ENCODE assay signal across 17 cellular contexts in genomic region chr15:68635142-68635541, GRCh38. TPM values are rescaled to one million over a fixed set of nuclear protein-coding genes. Genes with fewer than 3 reads are reported as not detected.
DNase-seq lines count a peak whose midpoint lies in the region; ATAC-seq and TF ChIP-seq lines count a peak whose summit lies in the region.
"Had no signal": no experiment of that assay in that cellular context is flagged by ENCODE, and none has a peak within 500 bp of the region (broad histone marks: within the 10 kb centered on the region; RNA-seq: fewer than 3 reads in every experiment).

No MANE protein-coding gene starts in this region.

- TF ChIP-seq CTCF in upper lobe of right lung (IDR thresholded peaks at IDR 0.05), result no peak

- DNase-seq in DMS 273 (lab: John Stamatoyannopoulos, UW; ENCODE audit: unreplicated experiment), result peak; percentile 26
- no peak for DNase-seq in DMS 273 treated with DMSO at 0.1 percent for 48 hours (lab: John Stamatoyannopoulos, UW)
- DNase-seq in cerebellar cortex (ENCODE audit: low spot score), result peak; percentile 99
- peak; percentile 87 for DNase-seq in medulla oblongata (ENCODE audit: extremely low spot score)
- no peak for DNase-seq in upper lobe of right lung
- DNase-seq in NCI-H1417 treated with DMSO at 0.1 percent for 48 hours (lab: John Stamatoyannopoulos, UW), result no peak
- no peak for DNase-seq in effector CD8-positive, alpha-beta T cell (lab: John Stamatoyannopoulos, UW)
- DNase-seq: adrenal gland; foreskin melanocyte; naive thymus-derived CD4-positive, alpha-beta T cell; NCI-H1436; NCI-H774 had no signal

- H3K4me3 ChIP-seq in upper lobe of right lung, result no peak overlapping the region
- H3K4me3 ChIP-seq: adrenal gland, SJSA1, skin epidermis had no signal

- H3K4me1 ChIP-seq in upper lobe of right lung, result peaks cover 38% of the 10 kb centered on the region
- H3K4me1 ChIP-seq: SJSA1 had no signal

- no peaks in the 10 kb centered on the region for H3K36me3 ChIP-seq in upper lobe of right lung
- H3K36me3 ChIP-seq: adrenal gland, SJSA1 had no signal

- ATAC-seq in upper lobe of right lung (no peak), HG02884 (IDR thresholded peaks at IDR 0.05; ENCODE audit: unreplicated experiment) (no peak)
- ATAC-seq: naive thymus-derived CD4-positive, alpha-beta T cell had no signal

- H3K27me3 ChIP-seq in upper lobe of right lung, result no peaks in the 10 kb centered on the region
- H3K27me3 ChIP-seq: adrenal gland, SJSA1 had no signal

- H3K9me3 ChIP-seq in upper lobe of right lung, result no peaks in the 10 kb centered on the region
- H3K9me3 ChIP-seq: adrenal gland, SJSA1 had no signal

- peak overlapping the region; percentile 30 for H3K27ac ChIP-seq in upper lobe of right lung
- H3K27ac ChIP-seq: 22Rv1, SJSA1, VCaP had no signal

- intact Hi-C loops in upper lobe of right lung (cut with DNase I), result no loop called here

RNA-seq across cellular contexts. Expression of gene CORO2B, which starts 56.3 kb away (rescaled TPM):
- 3.6 TPM for total RNA-seq in upper lobe of right lung
- total RNA-seq: SJSA1 had no signal

Comparison
In these comparisons a context has a peak if more than half of its experiments do, and no peak if none do; other contexts are left out.
1. DNase-seq: peak in DMS 273 (single experiment), cerebellar cortex (single experiment) and medulla oblongata (single experiment); none in DMS 273 treated with DMSO at 0.1 percent for 48 hours (single experiment), upper lobe of right lung (single experiment), NCI-H1417 treated with DMSO at 0.1 percent for 48 hours (single experiment) and effector CD8-positive, alpha-beta T cell (single experiment).